Comparison of ENCODE assay signal across 35 cellular contexts in the genomic region with DNA sequence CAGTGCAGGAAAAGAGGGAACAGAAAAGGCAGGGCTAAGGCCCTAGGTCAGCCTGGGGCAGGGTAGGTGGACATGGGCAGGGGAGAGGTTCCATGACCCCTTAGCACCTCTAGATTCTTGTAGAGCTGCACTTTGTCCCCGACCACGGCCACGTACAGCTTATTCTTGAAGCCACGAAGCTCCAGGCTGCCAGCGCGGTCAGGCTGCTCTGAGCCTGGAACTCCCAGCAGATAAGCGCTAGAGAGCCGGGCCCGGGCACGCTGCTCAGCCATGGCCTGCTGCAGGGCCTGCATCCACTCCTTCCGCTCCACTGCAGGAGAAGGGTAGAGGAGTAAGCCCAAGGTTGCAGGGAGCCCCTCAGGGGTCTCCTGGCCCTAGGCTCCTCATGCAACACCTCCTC.
"Had no signal": no experiment of that assay in that cellular context is flagged by ENCODE, and none has a peak within 500 bp of the region (broad histone marks: within the 10 kb centered on the region; RNA-seq: fewer than 3 reads in every experiment).

No MANE protein-coding gene starts in this region.

- H3K4me1 ChIP-seq: ascending aorta, breast epithelium had no signal

- DNase-seq: activated B cell treated with CpG ODN at 0.5 μM for 24 hours; activated CD4-positive, alpha-beta memory T cell treated with anti-CD3 and anti-CD28 coated beads for 36 hours; activated CD4-positive, alpha-beta T cell treated with anti-CD3 and anti-CD28 coated beads for 4 hours; activated CD4-positive, alpha-beta T cell treated with anti-CD3 and anti-CD28 coated beads, Interleukin-2, amount 50 U/mL, for 1 hour; activated CD4-positive, CD25-positive, alpha-beta regulatory T cell treated with anti-CD3 and anti-CD28 coated beads, Interleukin-2, amount 50 U/mL, for 72 hours; activated CD8-positive, alpha-beta memory T cell treated with anti-CD3 and anti-CD28 coated beads, Interleukin-2, amount 50 U/mL, for 48 hours; activated gamma-delta T cell; activated naive CD4-positive, alpha-beta T cell treated with Interleukin-2 at 50 U/mL for 16 hours; activated naive CD8-positive, alpha-beta T cell treated with anti-CD3 and anti-CD28 coated beads, Interleukin-2, amount 10 ng/mL, durations not matched to agents 7 days and 5 days; amygdala; NCI-H1092 treated with DMSO at 0.1 percent for 48 hours; NCI-H1417; NCI-H146; NCI-H187; NCI-H2029 treated with DMSO at 0.1 percent for 48 hours; NCI-H2107; NCI-H2171; NCI-H510A; NCI-H526; NCI-H748 treated with DMSO at 0.1 percent for 48 hours; NK-92 treated with Interleukin-12 subunit alpha and Interleukin-12 subunit beta, amount 100 ng/mL, for 24 hours; PC-3; Peyer's patch; SIG-M5; T-cell; T-helper 2 cell; T-helper 9 cell had no signal

- H3K4me3 ChIP-seq: ascending aorta, breast epithelium, K562, Peyer's patch had no signal

- H3K4me3 Mint-ChIP-seq: activated B cell treated with CpG ODN at 0.5 μM for 24 hours; activated CD4-positive, alpha-beta memory T cell treated with anti-CD3 and anti-CD28 coated beads for 36 hours; activated naive CD8-positive, alpha-beta T cell treated with anti-CD3 and anti-CD28 coated beads, Interleukin-2, amount 10 ng/mL, durations not matched to agents 7 days and 5 days; T-cell had no signal

- ATAC-seq: K562, PC-3, Right ventricle myocardium inferior, SK-N-SH treated with all-trans-retinoic acid at 6 μM for 48 hours, T-cell had no signal

- H3K27ac ChIP-seq: ascending aorta, breast epithelium, Peyer's patch, RWPE1, VCaP had no signal

- H3K36me3 ChIP-seq: breast epithelium had no signal

- H3K27ac Mint-ChIP-seq: activated B cell treated with CpG ODN at 0.5 μM for 24 hours; activated CD4-positive, alpha-beta memory T cell treated with anti-CD3 and anti-CD28 coated beads for 36 hours; activated T-helper 2 cell treated with anti-CD3 and anti-CD28 coated beads, Interferon-gamma antibody, Interleukin-2, Interleukin-4, amounts not matched to agents 10 μg/mL and 5 μg/mL and 100 μg/mL, durations not matched to agents 14 hours and 24 hours and 36 hours; T-cell had no signal

- H3K27me3 Mint-ChIP-seq: activated B cell treated with CpG ODN at 0.5 μM for 24 hours; activated CD4-positive, alpha-beta memory T cell treated with anti-CD3 and anti-CD28 coated beads for 36 hours; activated naive CD8-positive, alpha-beta T cell treated with anti-CD3 and anti-CD28 coated beads, Interleukin-2, amount 10 ng/mL, durations not matched to agents 7 days and 5 days; T-cell had no signal

- H3K9me3 ChIP-seq: ascending aorta, breast epithelium, Peyer's patch had no signal

- H3K27me3 ChIP-seq: ascending aorta, breast epithelium, Peyer's patch had no signal

- H3K9me3 Mint-ChIP-seq: activated B cell treated with CpG ODN at 0.5 μM for 24 hours; activated CD4-positive, alpha-beta memory T cell treated with anti-CD3 and anti-CD28 coated beads for 36 hours; activated naive CD8-positive, alpha-beta T cell treated with anti-CD3 and anti-CD28 coated beads, Interleukin-2, amount 10 ng/mL, durations not matched to agents 7 days and 5 days; activated T-helper 2 cell treated with anti-CD3 and anti-CD28 coated beads, Interferon-gamma antibody, Interleukin-2, Interleukin-4, amounts not matched to agents 10 μg/mL and 5 μg/mL and 100 μg/mL, durations not matched to agents 14 hours and 24 hours and 36 hours; T-cell had no signal
